ENCODE assay signal across 16 cellular contexts in the genomic region with DNA sequence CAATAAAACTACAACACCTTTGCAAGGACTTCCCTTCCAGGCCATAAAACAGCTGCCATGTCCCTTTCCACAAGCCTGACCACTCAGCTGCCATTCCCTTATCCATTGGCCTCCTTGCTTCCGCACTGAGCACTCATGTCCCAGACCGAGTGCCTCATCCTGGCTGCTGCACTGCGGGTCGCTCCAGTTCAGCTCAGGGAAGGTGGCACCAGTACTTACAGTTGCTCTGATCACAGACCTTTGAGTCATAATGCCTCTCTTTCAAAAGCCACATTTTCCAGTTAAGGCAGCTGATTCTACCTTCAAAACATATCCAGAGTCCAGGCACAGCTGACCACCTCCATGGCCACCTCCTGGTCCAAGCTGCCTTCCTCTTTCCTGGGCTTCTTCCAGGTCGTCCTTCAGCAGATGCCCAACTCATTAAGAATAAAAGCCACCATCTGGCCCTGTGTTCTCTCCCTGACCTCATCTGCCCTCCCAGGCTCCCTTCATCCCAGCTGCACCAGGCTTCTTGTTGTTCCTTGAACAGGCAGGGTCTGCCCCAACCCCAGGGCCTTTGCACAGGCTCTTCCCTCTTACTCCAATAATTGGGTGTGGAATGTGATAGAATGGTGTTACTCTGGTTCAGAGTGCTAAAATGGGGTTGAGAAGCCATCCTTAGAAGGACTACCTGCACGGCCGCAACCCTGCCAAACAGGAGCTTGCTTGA.
A peak's percentile ranks its signal among the peaks of the same experiment; 100 is the strongest.
DNase-seq lines count a peak whose midpoint lies in the region; ATAC-seq and TF ChIP-seq lines count a peak whose summit lies in the region.
"Had no signal": no experiment of that assay in that cellular context is flagged by ENCODE, and none has a peak within 500 bp of the region (broad histone marks: within the 10 kb centered on the region; RNA-seq: fewer than 3 reads in every experiment).

No MANE protein-coding gene starts in this region.

- POLR2A ChIA-PET in activated CD4-positive, alpha-beta T cell treated with anti-CD3 and anti-CD28 coated beads, Interleukin-2, amount 10 ng/mL, durations not matched to agents 7 days and 5 days (lab: Charles Lee), result no interaction called here

- no peak for ATAC-seq in activated naive CD8-positive, alpha-beta T cell treated with anti-CD3 and anti-CD28 coated beads, Interleukin-2, amount 50 U/mL, for 24 hours
- no peak for ATAC-seq in HG03045 (IDR thresholded peaks at IDR 0.05; ENCODE audit: unreplicated experiment)
- ATAC-seq: HepG2 had no signal

- H3K27ac Mint-ChIP-seq in activated CD4-positive, alpha-beta T cell treated with anti-CD3 and anti-CD28 coated beads, Interleukin-2, amount 10 ng/mL, durations not matched to agents 7 days and 5 days, result peak overlapping the region; percentile 7
- H3K27ac Mint-ChIP-seq in endodermal cell, result no peak overlapping the region
- H3K27ac Mint-ChIP-seq in activated naive CD8-positive, alpha-beta T cell treated with anti-CD3 and anti-CD28 coated beads, Interleukin-2, amount 50 U/mL, for 24 hours, result no peak overlapping the region
- H3K27ac Mint-ChIP-seq: CD8-positive, alpha-beta memory T cell had no signal

- H3K27ac ChIP-seq in endodermal cell (ENCODE audit: low read depth, low read length), result no peak overlapping the region
- H3K27ac ChIP-seq: BLaER1, GM23248 had no signal

- no peak overlapping the region for H3K9ac ChIP-seq in endodermal cell (ENCODE audit: extremely low read depth, low read length, poor library complexity, severe bottlenecking)
- H3K9ac ChIP-seq: BLaER1, GM23248 had no signal

- H3K36me3 ChIP-seq in endodermal cell (ENCODE audit: control insufficient read depth, insufficient read depth, low read length), result no peaks in the 10 kb centered on the region
- H3K36me3 ChIP-seq: BLaER1 had no signal

- H3K9me3 ChIP-seq in endodermal cell (ENCODE audit: control insufficient read depth, low read length), result no peaks in the 10 kb centered on the region
- H3K9me3 ChIP-seq: BLaER1, Caco-2 had no signal

- no peak overlapping the region for H3K4me3 ChIP-seq in endodermal cell (ENCODE audit: low read length)
- H3K4me3 ChIP-seq: BLaER1, GM23248 had no signal

- CTCF ChIA-PET in activated CD4-positive, alpha-beta T cell treated with anti-CD3 and anti-CD28 coated beads, Interleukin-2, amount 10 ng/mL, durations not matched to agents 7 days and 5 days (lab: Charles Lee), result interaction anchor here (1.4 to 1.7 kb wide), 2 partner anchors 11 to 37 kb away, joined by 4 to 5 read pairs; no protein-coding TSS in a partner anchor

- H3K9me3 Mint-ChIP-seq in activated CD4-positive, alpha-beta T cell treated with anti-CD3 and anti-CD28 coated beads, Interleukin-2, amount 10 ng/mL, durations not matched to agents 7 days and 5 days, result no peaks in the 10 kb centered on the region
- no peaks in the 10 kb centered on the region for H3K9me3 Mint-ChIP-seq in endodermal cell
- H3K9me3 Mint-ChIP-seq in activated naive CD8-positive, alpha-beta T cell treated with anti-CD3 and anti-CD28 coated beads, Interleukin-2, amount 50 U/mL, for 24 hours, result no peaks in the 10 kb centered on the region
- H3K9me3 Mint-ChIP-seq: CD8-positive, alpha-beta memory T cell had no signal

- peaks cover 19% of the 10 kb centered on the region for H3K27me3 Mint-ChIP-seq in activated CD4-positive, alpha-beta T cell treated with anti-CD3 and anti-CD28 coated beads, Interleukin-2, amount 10 ng/mL, durations not matched to agents 7 days and 5 days
- H3K27me3 Mint-ChIP-seq in endodermal cell (ENCODE audit: insufficient read depth), result peaks cover 2% of the 10 kb centered on the region
- H3K27me3 Mint-ChIP-seq in activated naive CD8-positive, alpha-beta T cell treated with anti-CD3 and anti-CD28 coated beads, Interleukin-2, amount 50 U/mL, for 24 hours, result peaks cover 22% of the 10 kb centered on the region

- no peaks in the 10 kb centered on the region for H3K36me3 Mint-ChIP-seq in activated CD4-positive, alpha-beta T cell treated with anti-CD3 and anti-CD28 coated beads, Interleukin-2, amount 10 ng/mL, durations not matched to agents 7 days and 5 days (ENCODE audit: low read depth)
- H3K36me3 Mint-ChIP-seq in endodermal cell (ENCODE audit: low read depth), result no peaks in the 10 kb centered on the region
- H3K36me3 Mint-ChIP-seq in activated naive CD8-positive, alpha-beta T cell treated with anti-CD3 and anti-CD28 coated beads, Interleukin-2, amount 50 U/mL, for 24 hours (ENCODE audit: low read depth), result no peaks in the 10 kb centered on the region
- H3K36me3 Mint-ChIP-seq: CD8-positive, alpha-beta memory T cell had no signal

- no peak for TF ChIP-seq CTCF in endodermal cell (conservative IDR thresholded peaks at IDR 0.05)

- no peak for DNase-seq in activated CD4-positive, alpha-beta T cell treated with anti-CD3 and anti-CD28 coated beads, Interleukin-2, amount 10 ng/mL, durations not matched to agents 7 days and 5 days
- DNase-seq in activated CD4-positive, alpha-beta T cell treated with anti-CD3 and anti-CD28 coated beads for 4 hours, result no peak
- DNase-seq in NCI-H82 treated with DMSO at 0.1 percent for 48 hours (lab: John Stamatoyannopoulos, UW; ENCODE audit: unreplicated experiment), result peak; percentile 52
- peak; percentile 30 for DNase-seq in endodermal cell
- DNase-seq in ureter (ENCODE audit: low spot score), result peak; percentile 15
- no peak for DNase-seq in inferior parietal cortex (ENCODE audit: extremely low spot score)
- no peak for DNase-seq in activated naive CD8-positive, alpha-beta T cell treated with anti-CD3 and anti-CD28 coated beads, Interleukin-2, amount 50 U/mL, for 24 hours
- DNase-seq: 8988T; AML-193; Caco-2; CD8-positive, alpha-beta memory T cell; DMS79; GM23248 had no signal

- H3K4me1 ChIP-seq in endodermal cell (ENCODE audit: control insufficient read depth, insufficient read depth, low read length), result no peaks in the 10 kb centered on the region
- H3K4me1 ChIP-seq: Caco-2 had no signal

- 92 to 95% methylated on average over 6 to 7 of the region's 7 CpGs for WGBS in endodermal cell (ENCODE audit: insufficient coverage in 1 of 2, insufficient read length in 1 of 2), 2 experiments

- H3K4me3 Mint-ChIP-seq in activated CD4-positive, alpha-beta T cell treated with anti-CD3 and anti-CD28 coated beads, Interleukin-2, amount 10 ng/mL, durations not matched to agents 7 days and 5 days, result no peak overlapping the region
- H3K4me3 Mint-ChIP-seq in endodermal cell, result no peak overlapping the region
- no peak overlapping the region for H3K4me3 Mint-ChIP-seq in activated naive CD8-positive, alpha-beta T cell treated with anti-CD3 and anti-CD28 coated beads, Interleukin-2, amount 50 U/mL, for 24 hours
- H3K4me3 Mint-ChIP-seq: CD8-positive, alpha-beta memory T cell had no signal

- H3K27me3 ChIP-seq in endodermal cell (ENCODE audit: control insufficient read depth, insufficient read depth, low read length, poor library complexity, severe bottlenecking), result no peaks in the 10 kb centered on the region
- H3K27me3 ChIP-seq: BLaER1 had no signal

- H3K4me1 Mint-ChIP-seq in activated CD4-positive, alpha-beta T cell treated with anti-CD3 and anti-CD28 coated beads, Interleukin-2, amount 10 ng/mL, durations not matched to agents 7 days and 5 days, result no peaks in the 10 kb centered on the region
- H3K4me1 Mint-ChIP-seq in endodermal cell, result peaks cover 9% of the 10 kb centered on the region
- H3K4me1 Mint-ChIP-seq in activated naive CD8-positive, alpha-beta T cell treated with anti-CD3 and anti-CD28 coated beads, Interleukin-2, amount 50 U/mL, for 24 hours, result no peaks in the 10 kb centered on the region
- H3K4me1 Mint-ChIP-seq: CD8-positive, alpha-beta memory T cell had no signal

Comparison
In these comparisons a context has a peak if more than half of its experiments do, and no peak if none do; other contexts are left out.
1. DNase-seq: peak in NCI-H82 treated with DMSO at 0.1 percent for 48 hours (single experiment), endodermal cell (single experiment) and ureter (single experiment); none in activated CD4-positive, alpha-beta T cell treated with anti-CD3 and anti-CD28 coated beads, Interleukin-2, amount 10 ng/mL, durations not matched to agents 7 days and 5 days (single experiment), activated CD4-positive, alpha-beta T cell treated with anti-CD3 and anti-CD28 coated beads for 4 hours (0 of 2), inferior parietal cortex (single experiment) and activated naive CD8-positive, alpha-beta T cell treated with anti-CD3 and anti-CD28 coated beads, Interleukin-2, amount 50 U/mL, for 24 hours (single experiment).